ENCODE assay signal across 21 cellular contexts in the genomic region with DNA sequence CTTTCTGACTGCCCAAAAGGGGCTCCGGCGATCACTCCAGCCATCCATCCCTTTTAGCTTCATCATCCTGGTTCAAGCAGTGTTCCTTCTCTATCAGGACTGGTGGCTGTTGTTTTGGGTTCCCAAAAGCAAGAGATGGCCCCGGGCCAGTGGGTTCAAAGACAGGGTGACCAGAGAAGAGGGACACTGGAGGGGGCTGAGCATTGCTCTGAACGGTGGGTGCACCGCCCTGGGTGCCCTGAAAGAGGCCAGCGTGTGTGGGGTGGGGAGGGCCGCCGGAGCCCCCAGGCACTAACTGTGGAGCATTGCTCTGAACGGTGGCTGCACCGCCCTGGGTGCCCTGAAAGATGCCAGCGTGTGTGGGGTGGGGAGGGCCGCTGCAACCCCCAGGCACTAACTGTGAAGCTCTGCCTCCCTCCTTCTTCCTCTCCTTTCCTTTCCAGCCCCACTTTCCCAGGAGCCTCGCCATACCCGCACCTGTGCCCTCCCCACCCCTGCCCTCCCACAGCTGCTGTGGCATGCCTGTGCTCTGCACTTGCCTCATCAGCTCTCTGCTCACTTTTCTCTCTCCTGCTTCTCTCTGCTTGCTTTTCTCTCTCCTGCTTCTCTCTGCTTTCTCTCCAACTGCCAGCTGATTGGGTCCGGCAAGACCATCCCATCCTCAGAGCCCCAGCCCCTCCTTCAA. TPM values are rescaled to one million over a fixed set of nuclear protein-coding genes. Genes with fewer than 3 reads are reported as not detected.
A peak's percentile ranks its signal among the peaks of the same experiment; 100 is the strongest.
DNase-seq lines count a peak whose midpoint lies in the region; ATAC-seq and TF ChIP-seq lines count a peak whose summit lies in the region.
"Had no signal": no experiment of that assay in that cellular context is flagged by ENCODE, and none has a peak within 500 bp of the region (broad histone marks: within the 10 kb centered on the region; RNA-seq: fewer than 3 reads in every experiment).

No MANE protein-coding gene starts in this region.

- peak; percentile 29 for DNase-seq in activated CD4-positive, alpha-beta T cell treated with anti-CD3 and anti-CD28 coated beads, Interleukin-2, amount 10 ng/mL, durations not matched to agents 24 days and 14 days
- DNase-seq in activated CD4-positive, alpha-beta T cell treated with anti-CD3 and anti-CD28 coated beads, Interleukin-2, amount 50 U/mL, for 48 hours, result no peak
- DNase-seq in endothelial cell (ENCODE audit: low spot score) (no peak), neural crest cell (ENCODE audit: low read depth, low spot score) (no peak), G401 (ENCODE audit: low spot score) (no peak)
- DNase-seq in activated CD8-positive, alpha-beta memory T cell treated with anti-CD3 and anti-CD28 coated beads, Interleukin-2, amount 50 U/mL, for 4 hours, result no peak
- DNase-seq: Caco-2; CD8-positive, alpha-beta T cell; DMS 273 treated with DMSO at 0.1 percent for 48 hours; DMS79; EL; GF-D8; IMR-90; MM.1S; NCI-H2029; NCI-H446; NCI-H524 treated with DMSO at 0.1 percent for 48 hours; NCI-H774 had no signal

- no peaks in the 10 kb centered on the region for H3K27me3 Mint-ChIP-seq in activated CD4-positive, alpha-beta T cell treated with anti-CD3 and anti-CD28 coated beads, Interleukin-2, amount 10 ng/mL, durations not matched to agents 24 days and 14 days
- H3K27me3 Mint-ChIP-seq in endothelial cell (ENCODE audit: unreplicated experiment) (peaks cover 3% of the 10 kb centered on the region), neural crest cell (ENCODE audit: low read depth) (no peaks in the 10 kb centered on the region)
- H3K27me3 Mint-ChIP-seq: B cell had no signal

- H3K4me1 Mint-ChIP-seq in activated CD4-positive, alpha-beta T cell treated with anti-CD3 and anti-CD28 coated beads, Interleukin-2, amount 10 ng/mL, durations not matched to agents 24 days and 14 days, result no peaks in the 10 kb centered on the region
- H3K4me1 Mint-ChIP-seq in endothelial cell (ENCODE audit: unreplicated experiment) (no peaks in the 10 kb centered on the region), neural crest cell (no peaks in the 10 kb centered on the region)
- H3K4me1 Mint-ChIP-seq: B cell had no signal

- no peaks in the 10 kb centered on the region for H3K9me3 Mint-ChIP-seq in activated CD4-positive, alpha-beta T cell treated with anti-CD3 and anti-CD28 coated beads, Interleukin-2, amount 10 ng/mL, durations not matched to agents 24 days and 14 days
- no peaks in the 10 kb centered on the region for H3K9me3 Mint-ChIP-seq in endothelial cell (ENCODE audit: unreplicated experiment)
- H3K9me3 Mint-ChIP-seq in neural crest cell, result no peaks in the 10 kb centered on the region
- H3K9me3 Mint-ChIP-seq: CD8-positive, alpha-beta T cell had no signal

- H3K4me3 Mint-ChIP-seq in activated CD4-positive, alpha-beta T cell treated with anti-CD3 and anti-CD28 coated beads, Interleukin-2, amount 10 ng/mL, durations not matched to agents 24 days and 14 days, result no peak overlapping the region
- no peak overlapping the region for H3K4me3 Mint-ChIP-seq in endothelial cell (ENCODE audit: unreplicated experiment)
- peak overlapping the region; percentile 59 for H3K4me3 Mint-ChIP-seq in neural crest cell
- H3K4me3 Mint-ChIP-seq: B cell; CD8-positive, alpha-beta T cell had no signal

- ATAC-seq in GM21367 (IDR thresholded peaks at IDR 0.05; ENCODE audit: unreplicated experiment), result no peak
- ATAC-seq: CD8-positive, alpha-beta T cell had no signal

- no peak for TF ChIP-seq CTCF in endothelial cell (IDR thresholded peaks at IDR 0.05; ENCODE audit: unreplicated experiment)
- TF ChIP-seq CTCF in neural crest cell (conservative IDR thresholded peaks at IDR 0.05), result no peak

- in situ Hi-C loops in G401 (cut with HindIII; ENCODE audit: low sequenced_read_pairs), result no loop called here

- H3K36me3 Mint-ChIP-seq in activated CD4-positive, alpha-beta T cell treated with anti-CD3 and anti-CD28 coated beads, Interleukin-2, amount 10 ng/mL, durations not matched to agents 24 days and 14 days (ENCODE audit: low read depth), result no peaks in the 10 kb centered on the region
- peaks cover 4% of the 10 kb centered on the region for H3K36me3 Mint-ChIP-seq in endothelial cell (ENCODE audit: low read depth, unreplicated experiment)
- H3K36me3 Mint-ChIP-seq in neural crest cell (ENCODE audit: low read depth), result no peaks in the 10 kb centered on the region
- H3K36me3 Mint-ChIP-seq: CD8-positive, alpha-beta T cell had no signal

- intact Hi-C loops in activated CD4-positive, alpha-beta T cell treated with anti-CD3 and anti-CD28 coated beads, Interleukin-2, amount 10 ng/mL, durations not matched to agents 24 days and 14 days (cut with micrococcal nuclease), result no loop called here

- H3K27ac Mint-ChIP-seq in activated CD4-positive, alpha-beta T cell treated with anti-CD3 and anti-CD28 coated beads, Interleukin-2, amount 10 ng/mL, durations not matched to agents 24 days and 14 days, result no peak overlapping the region
- H3K27ac Mint-ChIP-seq in endothelial cell (ENCODE audit: unreplicated experiment), result peak overlapping the region; percentile 70
- peak overlapping the region; percentile 45 for H3K27ac Mint-ChIP-seq in neural crest cell (ENCODE audit: unreplicated experiment)
- H3K27ac Mint-ChIP-seq: B cell; CD8-positive, alpha-beta T cell had no signal

RNA-seq across cellular contexts. Expression of a gene that starts 37.4 kb away (rescaled TPM):
- total RNA-seq in activated CD4-positive, alpha-beta T cell treated with anti-CD3 and anti-CD28 coated beads, Interleukin-2, amount 10 ng/mL, durations not matched to agents 24 days and 14 days, result not detected in 2 replicates
- not detected for total RNA-seq in endothelial cell (ENCODE audit: unreplicated experiment)
- not detected in 2 replicates for total RNA-seq in neural crest cell
- not detected in 2 replicates for total RNA-seq in G401 (2014; rRNA removed; shearing (Covaris generic))
- total RNA-seq: B cell; Caco-2; CD8-positive, alpha-beta T cell; H4; IMR-90 had no signal

RNA-seq across cellular contexts. Expression of a gene that starts 41.6 kb away (rescaled TPM):
- total RNA-seq in activated CD4-positive, alpha-beta T cell treated with anti-CD3 and anti-CD28 coated beads, Interleukin-2, amount 10 ng/mL, durations not matched to agents 24 days and 14 days, result 11.5 and 13.2 TPM in 2 replicates
- total RNA-seq in endothelial cell (ENCODE audit: unreplicated experiment) (8.2 TPM), neural crest cell (17.7 and 18.1 TPM in 2 replicates)
- 13.2 and 15.5 TPM in 2 replicates for total RNA-seq in G401 (2014; rRNA removed; shearing (Covaris generic))

RNA-seq across cellular contexts. Expression of a gene that starts 46.1 kb away (rescaled TPM):
- total RNA-seq in activated CD4-positive, alpha-beta T cell treated with anti-CD3 and anti-CD28 coated beads, Interleukin-2, amount 10 ng/mL, durations not matched to agents 24 days and 14 days, result not detected in 2 replicates
- total RNA-seq in endothelial cell (ENCODE audit: unreplicated experiment) (not detected), neural crest cell (not detected in 2 replicates)
- total RNA-seq in G401 (2014; rRNA removed; shearing (Covaris generic)), result not detected in 2 replicates
- total RNA-seq: B cell; Caco-2; CD8-positive, alpha-beta T cell; H4 had no signal
